Comparison of ENCODE assay signal across 7 cellular contexts in genomic region chrY:22598767-22599166, GRCh38.
DNase-seq lines count a peak whose midpoint lies in the region; ATAC-seq lines count a peak whose summit lies in the region.
"Not testable (repeated sequence)": the region's sequence is repeated elsewhere in the genome, so short reads cannot be mapped to it uniquely, and the experiment has no call there.

No MANE protein-coding gene starts in this region.

- not testable (repeated sequence) for H3K36me3 Mint-ChIP-seq in T-helper 17 cell (ENCODE audit: low read depth); central memory CD8-positive, alpha-beta T cell (ENCODE audit: insufficient read depth)

- H3K9me3 Mint-ChIP-seq in central memory CD8-positive, alpha-beta T cell, result not testable (repeated sequence)

- H3K9me3 ChIP-seq in T-helper 17 cell (ENCODE audit: control insufficient read depth, low read length, poor library complexity, severe bottlenecking), result not testable (repeated sequence)

- not testable (repeated sequence) for H3K4me3 Mint-ChIP-seq in T-helper 17 cell; central memory CD8-positive, alpha-beta T cell

- not testable (repeated sequence) for H3K27me3 Mint-ChIP-seq in T-helper 17 cell; central memory CD8-positive, alpha-beta T cell

- H3K4me1 Mint-ChIP-seq in T-helper 17 cell; central memory CD8-positive, alpha-beta T cell: not testable (repeated sequence)

- DNase-seq in T-helper 17 cell; central memory CD8-positive, alpha-beta T cell (ENCODE audit: low spot score in 2 of 2): not testable (repeated sequence)

- peak; percentile 99 for ATAC-seq in GM18868 (IDR thresholded peaks at IDR 0.05; ENCODE audit: unreplicated experiment)
- ATAC-seq in GM19452 (IDR thresholded peaks at IDR 0.05; ENCODE audit: unreplicated experiment), result peak; percentile 81
- peak; percentile 82 for ATAC-seq in GM21737 (IDR thresholded peaks at IDR 0.05; ENCODE audit: unreplicated experiment)
- peak; percentile 80 for ATAC-seq in HG02798 (IDR thresholded peaks at IDR 0.05; ENCODE audit: poor library complexity, unreplicated experiment)
- peak; percentile 69 for ATAC-seq in HG03469 (IDR thresholded peaks at IDR 0.05; ENCODE audit: unreplicated experiment)
- ATAC-seq in T-helper 17 cell, result peak; percentile 86
- ATAC-seq in central memory CD8-positive, alpha-beta T cell (replicated peaks; ENCODE audit: extremely low read depth, poor library complexity, severe bottlenecking), result peak; percentile 35

- H3K27ac Mint-ChIP-seq in T-helper 17 cell; central memory CD8-positive, alpha-beta T cell (ENCODE audit: low read depth): not testable (repeated sequence)

Comparison
In these comparisons a context has a peak if more than half of its experiments do, and no peak if none do; other contexts are left out.
1. ATAC-seq: peak in every context shown above with its lines; median percentile 99 in GM18868; 86 in T-helper 17 cell; 82 in GM21737; 81 in GM19452; 80 in HG02798; 69 in HG03469; 35 in central memory CD8-positive, alpha-beta T cell.